In the genomic region with DNA sequence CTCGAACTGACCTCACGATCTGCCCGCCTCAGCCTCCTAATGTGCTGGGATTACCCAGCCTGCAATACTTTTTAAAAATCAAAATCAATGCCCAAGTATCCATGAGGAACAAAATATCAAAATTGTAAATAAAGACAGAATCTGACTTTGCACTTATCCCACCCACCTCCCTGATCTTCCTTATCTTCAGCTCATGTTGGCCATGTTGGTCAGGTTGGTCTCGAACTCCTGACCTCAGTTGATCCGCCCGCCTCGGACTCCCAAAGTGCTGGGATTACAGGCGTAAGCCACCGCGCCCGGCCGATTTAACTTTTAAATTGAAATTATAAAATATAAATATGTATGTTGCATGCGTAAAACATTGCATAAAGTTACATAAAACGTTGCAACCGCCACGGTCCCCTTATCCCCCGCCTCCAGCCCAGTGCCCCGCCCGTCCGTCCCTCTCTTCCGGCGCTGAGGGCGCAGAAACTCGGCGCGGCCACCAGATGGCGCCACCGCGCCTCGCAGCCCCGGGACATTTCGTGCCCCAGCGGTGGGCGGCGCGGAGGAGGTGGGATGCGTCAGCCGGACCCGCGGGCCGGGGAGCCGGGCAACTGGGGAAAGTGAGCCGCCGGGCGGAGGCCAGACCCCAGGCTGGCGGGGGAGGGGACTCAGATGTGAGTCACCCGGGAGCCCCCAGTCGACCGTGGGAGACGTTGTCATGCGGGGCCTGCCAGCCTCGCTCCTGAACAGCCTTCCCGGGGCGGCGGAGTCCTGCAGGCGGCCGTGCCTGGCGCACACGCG, we compare ENCODE assay signal across 8 cellular contexts. TPM values are rescaled to one million over a fixed set of nuclear protein-coding genes. Genes with fewer than 3 reads are reported as not detected.
DNase-seq lines count a peak whose midpoint lies in the region; ATAC-seq and TF ChIP-seq lines count a peak whose summit lies in the region.

No MANE protein-coding gene starts in this region.

- peaks cover 20% of the 10 kb centered on the region for H3K4me1 Mint-ChIP-seq in activated CD8-positive, alpha-beta memory T cell treated with anti-CD3 and anti-CD28 coated beads, Interleukin-2, amount 10 ng/mL, durations not matched to agents 7 days and 5 days
- H3K4me1 Mint-ChIP-seq in endodermal cell (peaks cover 4% of the 10 kb centered on the region), mesothelial cell of epicardium (peaks cover 24% of the 10 kb centered on the region)

- H3K27me3 Mint-ChIP-seq in activated CD8-positive, alpha-beta memory T cell treated with anti-CD3 and anti-CD28 coated beads, Interleukin-2, amount 10 ng/mL, durations not matched to agents 7 days and 5 days, result peaks cover 3% of the 10 kb centered on the region
- H3K27me3 Mint-ChIP-seq in endodermal cell (ENCODE audit: insufficient read depth) (no peaks in the 10 kb centered on the region), mesothelial cell of epicardium (ENCODE audit: low read depth) (no peaks in the 10 kb centered on the region)

- peaks cover 4% of the 10 kb centered on the region for H3K4me1 ChIP-seq in endodermal cell (ENCODE audit: control insufficient read depth, insufficient read depth, low read length)

- peaks cover 24% of the 10 kb centered on the region for H3K36me3 Mint-ChIP-seq in activated CD8-positive, alpha-beta memory T cell treated with anti-CD3 and anti-CD28 coated beads, Interleukin-2, amount 10 ng/mL, durations not matched to agents 7 days and 5 days
- H3K36me3 Mint-ChIP-seq in endodermal cell (ENCODE audit: low read depth) (no peaks in the 10 kb centered on the region), mesothelial cell of epicardium (no peaks in the 10 kb centered on the region)

- peak overlapping the region; percentile 59 for H3K9ac ChIP-seq in endodermal cell (ENCODE audit: extremely low read depth, low read length, poor library complexity, severe bottlenecking)

- peak overlapping the region; percentile 54 for H3K27ac Mint-ChIP-seq in activated CD8-positive, alpha-beta memory T cell treated with anti-CD3 and anti-CD28 coated beads, Interleukin-2, amount 10 ng/mL, durations not matched to agents 7 days and 5 days
- H3K27ac Mint-ChIP-seq in endodermal cell, result peak overlapping the region; percentile 72
- H3K27ac Mint-ChIP-seq in mesothelial cell of epicardium, result peak overlapping the region; percentile 96

- H3K36me3 ChIP-seq in endodermal cell (ENCODE audit: control insufficient read depth, insufficient read depth, low read length), result no peaks in the 10 kb centered on the region

- no peaks in the 10 kb centered on the region for H3K9me3 ChIP-seq in endodermal cell (ENCODE audit: control insufficient read depth, low read length)

- H3K4me3 ChIP-seq in endodermal cell (ENCODE audit: low read length), result peak overlapping the region; percentile 96

- peak; percentile 35 for ATAC-seq in HG03354 (IDR thresholded peaks at IDR 0.05; ENCODE audit: poor library complexity, severe bottlenecking, unreplicated experiment)
- peak; percentile 38 for ATAC-seq in activated CD8-positive, alpha-beta memory T cell treated with anti-CD3 and anti-CD28 coated beads, Interleukin-2, amount 10 ng/mL, durations not matched to agents 7 days and 5 days

- no peaks in the 10 kb centered on the region for H3K27me3 ChIP-seq in endodermal cell (ENCODE audit: control insufficient read depth, insufficient read depth, low read length, poor library complexity, severe bottlenecking)

- 12% methylated on average over 31 to 54 of the region's 60 CpGs for whole genome bisulfite sequencing in endodermal cell (ENCODE audit: insufficient coverage in 1 of 2, insufficient read length in 1 of 2), 2 experiments

- DNase-seq in NCI-H1417 (lab: John Stamatoyannopoulos, UW) (peak; percentile 70 to 82 (median 80)), NCI-H1417 treated with DMSO at 0.1 percent for 48 hours (lab: John Stamatoyannopoulos, UW) (no peak), NOMO-1 (lab: John Stamatoyannopoulos, UW; ENCODE audit: unreplicated experiment in 2 of 2) (peak; percentile 85), endodermal cell (peak; percentile 97), mesothelial cell of epicardium (ENCODE audit: low spot score in 2 of 2, unreplicated experiment in 2 of 2) (peak; percentile 86 to 95)
- peak; percentile 90 for DNase-seq in activated CD8-positive, alpha-beta memory T cell treated with anti-CD3 and anti-CD28 coated beads, Interleukin-2, amount 10 ng/mL, durations not matched to agents 7 days and 5 days
- DNase-seq in stimulated activated CD8-positive, alpha-beta memory T cell treated with anti-CD3 and anti-CD28 coated beads, Interleukin-15, amount 100 ng/mL, for 24 hours (ENCODE audit: low read depth), result peak; percentile 86

- H3K4me3 Mint-ChIP-seq in activated CD8-positive, alpha-beta memory T cell treated with anti-CD3 and anti-CD28 coated beads, Interleukin-2, amount 10 ng/mL, durations not matched to agents 7 days and 5 days, result peak overlapping the region; percentile 100
- H3K4me3 Mint-ChIP-seq in endodermal cell (peak overlapping the region; percentile 95), mesothelial cell of epicardium (peak overlapping the region; percentile 95)

- H3K27ac ChIP-seq in endodermal cell (ENCODE audit: low read depth, low read length), result no peak overlapping the region

- H3K9me3 Mint-ChIP-seq in activated CD8-positive, alpha-beta memory T cell treated with anti-CD3 and anti-CD28 coated beads, Interleukin-2, amount 10 ng/mL, durations not matched to agents 7 days and 5 days (ENCODE audit: low read depth), result no peaks in the 10 kb centered on the region
- no peaks in the 10 kb centered on the region for H3K9me3 Mint-ChIP-seq in endodermal cell
- H3K9me3 Mint-ChIP-seq in mesothelial cell of epicardium, result no peaks in the 10 kb centered on the region

- CTCF ChIA-PET in activated CD8-positive, alpha-beta memory T cell treated with anti-CD3 and anti-CD28 coated beads, Interleukin-2, amount 10 ng/mL, durations not matched to agents 7 days and 5 days (lab: Charles Lee), result interaction anchor here (0.6 to 9.0 kb wide), 12 partner anchors 10 to 235 kb away, joined by 3 to 257 read pairs (median 8); no protein-coding TSS in a partner anchor

- TF ChIP-seq CTCF in endodermal cell (conservative IDR thresholded peaks at IDR 0.05), result peak; percentile 99
- TF ChIP-seq CTCF in mesothelial cell of epicardium (IDR thresholded peaks at IDR 0.05; ENCODE audit: unreplicated experiment), result peak; percentile 100

RNA-seq across cellular contexts. Expression of a gene that starts 1.5 kb away (rescaled TPM):
- total RNA-seq in activated CD8-positive, alpha-beta memory T cell treated with anti-CD3 and anti-CD28 coated beads, Interleukin-2, amount 10 ng/mL, durations not matched to agents 7 days and 5 days, result 10 to 100 TPM; 63.4 to 79.4 TPM
- total RNA-seq in endodermal cell (10 to 100 TPM; 16.5 to 23.6 TPM), mesothelial cell of epicardium (80.0 to 84.4 TPM (median 84.1 TPM) in 3 replicates)
- 9.0 TPM for polyA plus RNA-seq in endodermal cell (2013, experiment 1 of 2)
- 10.2 TPM for polyA plus RNA-seq in endodermal cell (2013, experiment 2 of 2)

RNA-seq across cellular contexts. Expression of a gene that starts 17.7 kb away (rescaled TPM):
- total RNA-seq in activated CD8-positive, alpha-beta memory T cell treated with anti-CD3 and anti-CD28 coated beads, Interleukin-2, amount 10 ng/mL, durations not matched to agents 7 days and 5 days, result 100 to 1,000 TPM; 123 to 128 TPM
- total RNA-seq in endodermal cell (100 to 1,000 TPM; 146 to 191 TPM), mesothelial cell of epicardium (86.0 to 95.8 TPM (median 89.0 TPM) in 3 replicates)
- polyA plus RNA-seq in endodermal cell (2013, experiment 1 of 2), result 119 TPM
- polyA plus RNA-seq in endodermal cell (2013, experiment 2 of 2), result 116 TPM

RNA-seq across cellular contexts. Expression of a gene that starts 47.0 kb away (rescaled TPM):
- total RNA-seq in activated CD8-positive, alpha-beta memory T cell treated with anti-CD3 and anti-CD28 coated beads, Interleukin-2, amount 10 ng/mL, durations not matched to agents 7 days and 5 days, result 10 to 100 TPM; 66.4 to 91.9 TPM
- total RNA-seq in endodermal cell (100 to 1,000 TPM; 149 to 175 TPM), mesothelial cell of epicardium (101 to 110 TPM (median 102 TPM) in 3 replicates)
- 96.0 TPM for polyA plus RNA-seq in endodermal cell (2013, experiment 1 of 2)
- polyA plus RNA-seq in endodermal cell (2013, experiment 2 of 2), result 86.4 TPM
